Comparison of ENCODE assay signal across 29 cellular contexts in genomic region chr20:36485286-36485685, GRCh38.
"Had no signal": no experiment of that assay in that cellular context is flagged by ENCODE, and none has a peak within 500 bp of the region (broad histone marks: within the 10 kb centered on the region; RNA-seq: fewer than 3 reads in every experiment).

No MANE protein-coding gene starts in this region.

- H3K27me3 ChIP-seq: ascending aorta, body of pancreas had no signal

- H3K4me3 Mint-ChIP-seq: activated B cell treated with CpG ODN at 0.5 μM for 24 hours; activated CD4-positive, alpha-beta T cell treated with anti-CD3 and anti-CD28 coated beads, Interleukin-2, amount 10 ng/mL, durations not matched to agents 24 days and 14 days; activated CD8-positive, alpha-beta memory T cell treated with anti-CD3 and anti-CD28 coated beads, Interleukin-2, amount 10 ng/mL, durations not matched to agents 7 days and 5 days; activated naive CD4-positive, alpha-beta T cell treated with anti-CD3 and anti-CD28 coated beads, Interleukin-2, amount 50 U/mL, for 24 hours; activated naive CD8-positive, alpha-beta T cell treated with anti-CD3 and anti-CD28 coated beads, Interleukin-2, amount 50 U/mL, for 24 hours; activated T-cell treated with anti-CD3 and anti-CD28 coated beads, Interleukin-2, amount 50 U/mL, for 24 hours; activated T-helper 1 cell treated with anti-CD3 and anti-CD28 coated beads, Interleukin-12 subunit alpha, Interleukin-12 subunit beta, Interleukin-2, Interleukin-4 antibody, amounts not matched to agents 30 ng/mL and 10 ng/mL and 1 ng/mL, durations not matched to agents 14 hours and 24 hours and 36 hours; T-cell had no signal

- H3K9me3 ChIP-seq: ascending aorta, body of pancreas had no signal

- H3K27ac Mint-ChIP-seq: activated B cell treated with CpG ODN at 0.5 μM for 24 hours; activated CD4-positive, alpha-beta T cell treated with anti-CD3 and anti-CD28 coated beads, Interleukin-2, amount 10 ng/mL, durations not matched to agents 24 days and 14 days; activated CD8-positive, alpha-beta memory T cell treated with anti-CD3 and anti-CD28 coated beads, Interleukin-2, amount 10 ng/mL, durations not matched to agents 7 days and 5 days; activated naive CD8-positive, alpha-beta T cell treated with anti-CD3 and anti-CD28 coated beads, Interleukin-2, amount 50 U/mL, for 24 hours; activated T-cell treated with anti-CD3 and anti-CD28 coated beads, Interleukin-2, amount 50 U/mL, for 24 hours; activated T-helper 1 cell treated with anti-CD3 and anti-CD28 coated beads, Interleukin-12 subunit alpha, Interleukin-12 subunit beta, Interleukin-2, Interleukin-4 antibody, amounts not matched to agents 30 ng/mL and 10 ng/mL and 1 ng/mL, durations not matched to agents 14 hours and 24 hours and 36 hours had no signal

- H3K27ac ChIP-seq: SK-N-MC had no signal

- H3K4me3 ChIP-seq: ascending aorta, body of pancreas, SK-N-MC had no signal

- H3K36me3 Mint-ChIP-seq: activated CD8-positive, alpha-beta memory T cell treated with anti-CD3 and anti-CD28 coated beads, Interleukin-2, amount 10 ng/mL, durations not matched to agents 7 days and 5 days; activated naive CD4-positive, alpha-beta T cell treated with anti-CD3 and anti-CD28 coated beads, Interleukin-2, amount 50 U/mL, for 24 hours had no signal

- H3K27me3 Mint-ChIP-seq: activated B cell treated with CpG ODN at 0.5 μM for 24 hours; activated CD4-positive, alpha-beta T cell treated with anti-CD3 and anti-CD28 coated beads, Interleukin-2, amount 10 ng/mL, durations not matched to agents 24 days and 14 days; activated CD8-positive, alpha-beta memory T cell treated with anti-CD3 and anti-CD28 coated beads, Interleukin-2, amount 10 ng/mL, durations not matched to agents 7 days and 5 days; activated naive CD4-positive, alpha-beta T cell treated with anti-CD3 and anti-CD28 coated beads, Interleukin-2, amount 50 U/mL, for 24 hours; activated naive CD8-positive, alpha-beta T cell treated with anti-CD3 and anti-CD28 coated beads, Interleukin-2, amount 50 U/mL, for 24 hours; activated T-cell treated with anti-CD3 and anti-CD28 coated beads, Interleukin-2, amount 50 U/mL, for 24 hours; T-cell had no signal

- H3K9me3 Mint-ChIP-seq: activated B cell treated with CpG ODN at 0.5 μM for 24 hours; activated CD4-positive, alpha-beta T cell treated with anti-CD3 and anti-CD28 coated beads, Interleukin-2, amount 10 ng/mL, durations not matched to agents 24 days and 14 days; activated naive CD4-positive, alpha-beta T cell treated with anti-CD3 and anti-CD28 coated beads, Interleukin-2, amount 50 U/mL, for 24 hours; activated naive CD8-positive, alpha-beta T cell treated with anti-CD3 and anti-CD28 coated beads, Interleukin-2, amount 50 U/mL, for 24 hours; activated T-cell treated with anti-CD3 and anti-CD28 coated beads, Interleukin-2, amount 50 U/mL, for 24 hours; activated T-helper 1 cell treated with anti-CD3 and anti-CD28 coated beads, Interleukin-12 subunit alpha, Interleukin-12 subunit beta, Interleukin-2, Interleukin-4 antibody, amounts not matched to agents 30 ng/mL and 10 ng/mL and 1 ng/mL, durations not matched to agents 14 hours and 24 hours and 36 hours; T-cell had no signal

- H3K36me3 ChIP-seq: ascending aorta had no signal

- DNase-seq: activated B cell treated with CpG ODN at 0.5 μM for 24 hours; activated CD4-positive, alpha-beta T cell treated with anti-CD3 and anti-CD28 coated beads for 1 hour; activated CD4-positive, alpha-beta T cell treated with anti-CD3 and anti-CD28 coated beads, Interleukin-2, amount 10 ng/mL, durations not matched to agents 24 days and 14 days; activated CD4-positive, alpha-beta T cell treated with anti-CD3 and anti-CD28 coated beads, Interleukin-2, amount 50 U/mL, for 48 hours; activated CD8-positive, alpha-beta memory T cell treated with anti-CD3 and anti-CD28 coated beads, Interleukin-2, amount 10 ng/mL, durations not matched to agents 7 days and 5 days; activated effector memory CD4-positive, alpha-beta T cell treated with Interleukin-2 at 50 U/mL for 16 hours; activated naive CD4-positive, alpha-beta T cell; activated naive CD8-positive, alpha-beta T cell treated with anti-CD3 and anti-CD28 coated beads, Interleukin-2, amount 50 U/mL, for 24 hours; activated T-cell treated with anti-CD3 and anti-CD28 coated beads, Interleukin-2, amount 50 U/mL, for 24 hours; amniotic stem cell; body of pancreas; KBM-7; NCI-H1048; NCI-H1694 treated with DMSO at 0.1 percent for 48 hours; NCI-H2029 treated with DMSO at 0.1 percent for 48 hours; NCI-H510A; NCI-H526 treated with DMSO at 0.1 percent for 48 hours; NK-92 treated with Interleukin-12 subunit alpha and Interleukin-12 subunit beta, amount 100 ng/mL, for 24 hours; OCI-M1; RPMI8226; T-cell; T-helper 2 cell; T1000 had no signal

- H3K4me1 Mint-ChIP-seq: activated CD8-positive, alpha-beta memory T cell treated with anti-CD3 and anti-CD28 coated beads, Interleukin-2, amount 10 ng/mL, durations not matched to agents 7 days and 5 days had no signal

- ATAC-seq: activated CD8-positive, alpha-beta memory T cell treated with anti-CD3 and anti-CD28 coated beads, Interleukin-2, amount 10 ng/mL, durations not matched to agents 7 days and 5 days; activated naive CD8-positive, alpha-beta T cell treated with anti-CD3 and anti-CD28 coated beads, Interleukin-2, amount 50 U/mL, for 24 hours; body of pancreas; Panc1; Right ventricle myocardium inferior; T-cell had no signal
